ENCODE assay signal across 15 cellular contexts in genomic region chr3:121956363-121956762, GRCh38.
DNase-seq lines count a peak whose midpoint lies in the region; ATAC-seq and TF ChIP-seq lines count a peak whose summit lies in the region.
"Had no signal": no experiment of that assay in that cellular context is flagged by ENCODE, and none has a peak within 500 bp of the region (broad histone marks: within the 10 kb centered on the region; RNA-seq: fewer than 3 reads in every experiment).

No MANE protein-coding gene starts in this region.

- intact Hi-C loops in OCI-LY7 (cut with micrococcal nuclease; ENCODE audit: unreplicated experiment) (no loop called here), transverse colon (cut with DNase I; ENCODE audit: low total_unique reads) (no loop called here)
- intact Hi-C loops in activated CD4-positive, alpha-beta memory T cell treated with anti-CD3 and anti-CD28 coated beads for 36 hours (cut with micrococcal nuclease): no loop called here

- peak; percentile 23; the same call in 1 of the 2 replicates for TF ChIP-seq CTCF in OCI-LY7 (conservative IDR thresholded peaks at IDR 0.05; ENCODE audit: low read length)
- TF ChIP-seq CTCF in endodermal cell (conservative IDR thresholded peaks at IDR 0.05): peak; percentile 40
- no peak for TF ChIP-seq CTCF in transverse colon (IDR thresholded peaks at IDR 0.05)

- H3K4me2 ChIP-seq in OCI-LY7 (ENCODE audit: low read length): no peak overlapping the region

- POLR2A ChIA-PET in OCI-LY7 (lab: Charles Lee): no interaction called here
- POLR2A ChIA-PET in activated CD4-positive, alpha-beta memory T cell treated with anti-CD3 and anti-CD28 coated beads for 36 hours (lab: Charles Lee): no interaction called here

- no peaks in the 10 kb centered on the region for H3K4me1 Mint-ChIP-seq in endodermal cell
- no peaks in the 10 kb centered on the region for H3K4me1 Mint-ChIP-seq in activated CD4-positive, alpha-beta memory T cell treated with anti-CD3 and anti-CD28 coated beads for 36 hours (ENCODE audit: low read depth)
- H3K4me1 Mint-ChIP-seq: CD4-positive, CD25-positive, alpha-beta regulatory T cell had no signal

- no peak for TF ChIP-seq POLR2A in transverse colon (IDR thresholded peaks at IDR 0.05)

- H3K9me3 Mint-ChIP-seq in endodermal cell: peaks cover 5% of the 10 kb centered on the region
- peaks cover 12% of the 10 kb centered on the region for H3K9me3 Mint-ChIP-seq in activated CD4-positive, alpha-beta memory T cell treated with anti-CD3 and anti-CD28 coated beads for 36 hours

- peaks cover 2% of the 10 kb centered on the region for H3K36me3 Mint-ChIP-seq in endodermal cell (ENCODE audit: low read depth)
- H3K36me3 Mint-ChIP-seq in activated CD4-positive, alpha-beta memory T cell treated with anti-CD3 and anti-CD28 coated beads for 36 hours: peaks cover 8% of the 10 kb centered on the region
- H3K36me3 Mint-ChIP-seq: CD4-positive, CD25-positive, alpha-beta regulatory T cell had no signal

- H3K27ac ChIP-seq in OCI-LY7 (ENCODE audit: low read depth, low read length, poor library complexity, severe bottlenecking) (no peak overlapping the region), endodermal cell (ENCODE audit: low read depth, low read length) (no peak overlapping the region), transverse colon (no peak overlapping the region)

- H3K9me3 ChIP-seq in OCI-LY7 (ENCODE audit: low read length) (peaks cover 13% of the 10 kb centered on the region; the same call in 1 of the 2 replicates), endodermal cell (ENCODE audit: control insufficient read depth, low read length) (no peaks in the 10 kb centered on the region), transverse colon (peaks cover 9 to 14% of the 10 kb centered on the region in 2 donors)

- no peaks in the 10 kb centered on the region for H3K27me3 ChIP-seq in H7 (ENCODE audit: control insufficient read depth, insufficient read depth, low read length)
- H3K27me3 ChIP-seq in endodermal cell (ENCODE audit: control insufficient read depth, insufficient read depth, low read length, poor library complexity, severe bottlenecking): no peaks in the 10 kb centered on the region
- H3K27me3 ChIP-seq in transverse colon: no peaks in the 10 kb centered on the region
- H3K27me3 ChIP-seq: BLaER1 treated with 17β-estradiol and CSF1 and Interleukin-3, amounts not matched to agents 10 nM and 100 nM had no signal

- no peaks in the 10 kb centered on the region for H3K79me2 ChIP-seq in OCI-LY7 (ENCODE audit: insufficient read depth, low read depth, low read length)

- CTCF ChIA-PET in OCI-LY7 (lab: Charles Lee; ENCODE audit: unreplicated experiment): no interaction called here
- CTCF ChIA-PET in activated CD4-positive, alpha-beta memory T cell treated with anti-CD3 and anti-CD28 coated beads for 36 hours (lab: Charles Lee): no interaction called here

- H3K4me3 ChIP-seq in H7 (ENCODE audit: insufficient read depth, low read depth, low read length): no peak overlapping the region
- no peak overlapping the region for H3K4me3 ChIP-seq in OCI-LY7 (ENCODE audit: low read depth, low read length, poor library complexity, severe bottlenecking)
- no peak overlapping the region for H3K4me3 ChIP-seq in endodermal cell (ENCODE audit: low read length)
- H3K4me3 ChIP-seq in transverse colon: no peak overlapping the region
- H3K4me3 ChIP-seq: BLaER1 treated with 17β-estradiol and CSF1 and Interleukin-3, amounts not matched to agents 10 nM and 100 nM had no signal

- no TSS peak for BruUV-seq in OCI-LY7 (replicated peaks; lab: Mats Ljungman, UMichigan)

- no peak overlapping the region for H2AFZ ChIP-seq in OCI-LY7 (ENCODE audit: low read length)

- no peak overlapping the region for H3K4me3 Mint-ChIP-seq in endodermal cell
- H3K4me3 Mint-ChIP-seq in activated CD4-positive, alpha-beta memory T cell treated with anti-CD3 and anti-CD28 coated beads for 36 hours: no peak overlapping the region
- H3K4me3 Mint-ChIP-seq: CD4-positive, CD25-positive, alpha-beta regulatory T cell had no signal

- TF ChIP-seq EP300 in transverse colon (IDR thresholded peaks at IDR 0.05; ENCODE audit: low read depth): no peak

- H3K4me1 ChIP-seq in OCI-LY7 (ENCODE audit: insufficient read depth, low read length, poor library complexity, severe bottlenecking): no peaks in the 10 kb centered on the region
- H3K4me1 ChIP-seq in endodermal cell (ENCODE audit: control insufficient read depth, insufficient read depth, low read length): no peaks in the 10 kb centered on the region
- peaks cover 0 to 3% (median 0%) of the 10 kb centered on the region in 4 donors for H3K4me1 ChIP-seq in transverse colon

- H4K20me1 ChIP-seq in OCI-LY7 (ENCODE audit: insufficient read depth, low read length): no peaks in the 10 kb centered on the region
- H4K20me1 ChIP-seq: BLaER1 treated with 17β-estradiol and CSF1 and Interleukin-3, amounts not matched to agents 10 nM and 100 nM had no signal

- no peak for ATAC-seq in GM18907 (IDR thresholded peaks at IDR 0.05; ENCODE audit: unreplicated experiment)

- H3K27me3 Mint-ChIP-seq in endodermal cell (ENCODE audit: insufficient read depth): no peaks in the 10 kb centered on the region
- H3K27me3 Mint-ChIP-seq in activated CD4-positive, alpha-beta memory T cell treated with anti-CD3 and anti-CD28 coated beads for 36 hours: no peaks in the 10 kb centered on the region
- H3K27me3 Mint-ChIP-seq: IgD-negative memory B cell had no signal

- no peaks in the 10 kb centered on the region for H3K9me2 ChIP-seq in OCI-LY7 (ENCODE audit: insufficient read depth, low read length)

- no peak overlapping the region for H3K9ac ChIP-seq in endodermal cell (ENCODE audit: extremely low read depth, low read length, poor library complexity, severe bottlenecking)
- H3K9ac ChIP-seq: BLaER1 treated with 17β-estradiol and CSF1 and Interleukin-3, amounts not matched to agents 10 nM and 100 nM had no signal

- no peak overlapping the region for H3K27ac Mint-ChIP-seq in endodermal cell
- no peak overlapping the region for H3K27ac Mint-ChIP-seq in activated CD4-positive, alpha-beta memory T cell treated with anti-CD3 and anti-CD28 coated beads for 36 hours
- H3K27ac Mint-ChIP-seq: CD4-positive, CD25-positive, alpha-beta regulatory T cell; IgD-negative memory B cell had no signal

- 87 to 92% methylated on average over 2 to 3 of the region's 3 CpGs for WGBS in endodermal cell (ENCODE audit: insufficient coverage in 1 of 2, insufficient read length in 1 of 2), 2 experiments
- whole genome bisulfite sequencing in transverse colon (ENCODE audit: low coverage in 1 of 2), 2 donors: 78 to 81% methylated on average over 3 of the region's 3 CpGs

- in situ Hi-C loops in transverse colon (cut with MboI; ENCODE audit: low pct_ligation_motif_present in 1 of 4, low pct_unique_long_range_greater_than_20kb in 1 of 4, low sequenced_read_pairs in 3 of 4): no loop called here

- DNase-seq in H7 (peak; percentile 6), OCI-LY7 (ENCODE audit: low spot score) (no peak), endodermal cell (no peak), left kidney (ENCODE audit: low read depth, low spot score) (peak; percentile 14), transverse colon (no peak), globus pallidus (ENCODE audit: low spot score) (no peak)
- DNase-seq in activated CD4-positive, alpha-beta memory T cell treated with anti-CD3 and anti-CD28 coated beads for 36 hours: no peak
- DNase-seq: ACHN; Calu3; CD4-positive, CD25-positive, alpha-beta regulatory T cell; DMS 273 treated with DMSO at 0.1 percent for 48 hours; DMS79 had no signal

- no peaks in the 10 kb centered on the region for H3K36me3 ChIP-seq in H7 (replicated peaks; ENCODE audit: control insufficient read depth, insufficient read depth, low read length)
- H3K36me3 ChIP-seq in OCI-LY7 (ENCODE audit: insufficient read depth, low read length): peaks cover 54% of the 10 kb centered on the region
- no peaks in the 10 kb centered on the region for H3K36me3 ChIP-seq in endodermal cell (ENCODE audit: control insufficient read depth, insufficient read depth, low read length)
- no peaks in the 10 kb centered on the region for H3K36me3 ChIP-seq in transverse colon

Comparison
In these comparisons a context has a peak if more than half of its experiments do, and no peak if none do; other contexts are left out.
1. DNase-seq: peak in H7 (single experiment) and left kidney (single experiment); none in OCI-LY7 (single experiment), endodermal cell (single experiment), transverse colon (single experiment), globus pallidus (single experiment) and activated CD4-positive, alpha-beta memory T cell treated with anti-CD3 and anti-CD28 coated beads for 36 hours (single experiment).
2. CTCF ChIP-seq: peak in OCI-LY7 (single experiment) and endodermal cell (single experiment); none in transverse colon (0 of 5).